In genomic region chr2:73110622-73111299, GRCh38 we compare ENCODE assay signal across 1 cellular context.
TF ChIP-seq lines count a peak whose summit lies in the region.

No MANE protein-coding gene starts in this region.

TF ChIP-seq in HCT116, 20 proteins besides CTCF, POLR2A, EP300 and RAD21 (continued from another document):
- no peak for TF ChIP-seq REST (IDR thresholded peaks at IDR 0.05; ENCODE audit: low read depth)
- TF ChIP-seq ATF3 (IDR thresholded peaks at IDR 0.05) = no peak
- no peak for TF ChIP-seq SRF (IDR thresholded peaks at IDR 0.05; ENCODE audit: low read depth)
- TF ChIP-seq FOSL1 (IDR thresholded peaks at IDR 0.05; ENCODE audit: low read depth) = no peak
TF ChIP-seq in HCT116: peak in this region for 0.
